ENCODE assay signal across 17 cellular contexts in the genomic region with DNA sequence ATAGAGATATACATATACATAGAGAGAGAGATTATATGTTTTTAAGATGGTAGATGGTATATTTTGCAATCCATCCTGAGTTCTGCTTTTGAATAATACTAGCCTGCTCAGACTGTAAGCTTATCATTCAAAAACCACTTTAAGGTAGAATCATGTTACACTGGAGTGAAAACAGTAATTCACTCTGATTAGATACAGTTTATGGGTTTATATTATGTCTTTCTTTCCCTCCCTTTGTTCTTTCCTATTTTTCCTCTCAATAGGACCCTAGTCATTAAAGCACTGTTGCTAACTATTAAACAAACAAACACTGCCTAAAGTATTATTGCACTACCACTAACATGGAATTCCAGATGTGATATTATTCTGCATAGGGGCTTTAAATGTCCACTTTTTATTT.
"Had no signal": no experiment of that assay in that cellular context is flagged by ENCODE, and none has a peak within 500 bp of the region (broad histone marks: within the 10 kb centered on the region; RNA-seq: fewer than 3 reads in every experiment).

No MANE protein-coding gene starts in this region.

- H3K4me1 ChIP-seq: lower lobe of right lung had no signal

- H3K4me3 ChIP-seq: heart left ventricle, lower lobe of right lung, mucosa of descending colon, sigmoid colon, smooth muscle cell, transverse colon had no signal

- H3K4me2 ChIP-seq: smooth muscle cell had no signal

- DNase-seq: activated gamma-delta T cell treated with Interleukin-2 at 50 U/mL for 16 hours; activated T-cell treated with anti-CD3 and anti-CD28 coated beads, Interleukin-2, amount 50 U/mL, for 1 hour; aorta; heart left ventricle; lower lobe of right lung; mesendoderm; mucosa of descending colon; nephron progenitor cell; sigmoid colon; stimulated activated CD4-positive, alpha-beta T cell treated with anti-CD3 and anti-CD28 coated beads, Interleukin-2, amount 100 ng/mL, for 48 hours; stimulated activated CD8-positive, alpha-beta memory T cell treated with anti-CD3 and anti-CD28 coated beads, Interleukin-4, amount 100 ng/mL, for 48 hours; stimulated activated naive B cell treated with anti-CD40 and anti-IgM and Interleukin-4, amounts not matched to agents 10 μg/mL and 1 μg/mL and 100 μg/mL, for 72 hours; transverse colon had no signal

- H3K27me3 ChIP-seq: heart left ventricle, sigmoid colon, transverse colon had no signal

- H3K9me3 ChIP-seq: heart left ventricle, lower lobe of right lung, mucosa of descending colon, sigmoid colon, transverse colon had no signal

- ATAC-seq: left lobe of liver; lower lobe of right lung; mucosa of descending colon; stimulated activated naive B cell treated with anti-CD40 and anti-IgM and Interleukin-4, amounts not matched to agents 10 μg/mL and 1 μg/mL and 100 μg/mL, for 72 hours; WTC11 had no signal

- H3K27ac ChIP-seq: heart left ventricle, lower lobe of right lung, sigmoid colon, transverse colon had no signal

- H3K36me3 ChIP-seq: heart left ventricle, lower lobe of right lung, sigmoid colon, transverse colon had no signal

- FAIRE-seq: urothelium cell line had no signal
